ENCODE assay signal across 8 cellular contexts in the genomic region with DNA sequence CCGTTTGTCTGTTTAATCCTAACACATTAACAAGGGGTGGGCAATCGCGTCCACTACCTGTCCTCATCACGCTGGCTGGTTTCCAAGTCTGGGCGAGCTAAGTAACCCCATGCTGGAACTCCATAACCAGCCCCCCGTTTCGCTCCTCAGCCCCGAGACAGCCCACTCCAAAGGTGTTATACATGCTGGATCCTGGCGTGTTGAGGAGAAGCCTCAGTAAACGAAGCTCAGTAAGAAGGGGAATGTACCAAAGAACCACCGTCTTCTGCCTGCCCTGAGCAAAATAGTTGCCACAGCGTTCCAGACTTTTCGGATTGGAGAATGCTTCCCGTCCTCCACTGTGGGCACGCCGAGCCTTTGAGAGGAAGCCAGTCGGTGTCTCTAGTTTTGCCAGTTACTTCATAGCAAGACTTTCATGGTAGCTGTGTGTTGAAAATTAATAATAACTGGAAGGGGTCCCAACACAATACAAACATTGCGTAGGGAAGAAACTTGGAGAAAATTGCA. TPM values are rescaled to one million over a fixed set of nuclear protein-coding genes. Genes with fewer than 3 reads are reported as not detected.
A peak's percentile ranks its signal among the peaks of the same experiment; 100 is the strongest.
DNase-seq lines count a peak whose midpoint lies in the region; ATAC-seq and TF ChIP-seq lines count a peak whose summit lies in the region.

No MANE protein-coding gene starts in this region.

- H3K4me3 Mint-ChIP-seq in progenitor cell of endocrine pancreas (ENCODE audit: low read depth): peak overlapping the region; percentile 59

- no peaks in the 10 kb centered on the region for H3K9me3 Mint-ChIP-seq in progenitor cell of endocrine pancreas (ENCODE audit: low read depth)

- no peak for TF ChIP-seq CTCF in GM12875 (IDR thresholded peaks at IDR 0.05; ENCODE audit: borderline replicate concordance, insufficient read depth, low read depth, low read length)
- TF ChIP-seq CTCF in SU-DHL-6 (IDR thresholded peaks at IDR 0.05; ENCODE audit: insufficient read depth, low read length, poor library complexity, severe bottlenecking): no peak
- no peak for TF ChIP-seq CTCF in fibroblast of pulmonary artery (IDR thresholded peaks at IDR 0.05; ENCODE audit: low read length, missing control alignments)
- TF ChIP-seq CTCF in progenitor cell of endocrine pancreas (IDR thresholded peaks at IDR 0.05; ENCODE audit: unreplicated experiment): no peak

- peak overlapping the region; percentile 91 for H3K27ac Mint-ChIP-seq in progenitor cell of endocrine pancreas

- no peak for ATAC-seq in left colon
- no peak for ATAC-seq in GM21528 (IDR thresholded peaks at IDR 0.05; ENCODE audit: low FRiP score, unreplicated experiment)

- H3K36me3 ChIP-seq in SU-DHL-6 (ENCODE audit: low read length): no peaks in the 10 kb centered on the region

- H3K36me3 Mint-ChIP-seq in progenitor cell of endocrine pancreas (ENCODE audit: insufficient read depth): peaks cover under 1% of the 10 kb centered on the region

- H3K4me1 Mint-ChIP-seq in progenitor cell of endocrine pancreas (ENCODE audit: low read depth): peaks cover 26% of the 10 kb centered on the region

- peak overlapping the region; percentile 59 for H3K9ac ChIP-seq in SU-DHL-6 (ENCODE audit: low read length)

- intact Hi-C loops in left colon (cut with DNase I, micrococcal nuclease): no loop called here

- H3K4me2 ChIP-seq in SU-DHL-6 (ENCODE audit: low read depth, low read length, poor library complexity, severe bottlenecking): peak overlapping the region; percentile 63

- peaks cover 41% of the 10 kb centered on the region for H3K79me2 ChIP-seq in SU-DHL-6 (ENCODE audit: insufficient read depth, low read length)

- H3K4me3 ChIP-seq in GM12875 (ENCODE audit: low read depth, low read length): peak overlapping the region; percentile 79
- peak overlapping the region; percentile 44 for H3K4me3 ChIP-seq in SU-DHL-6 (ENCODE audit: insufficient read depth, low read length, poor library complexity, severe bottlenecking)
- H3K4me3 ChIP-seq in fibroblast of pulmonary artery (replicated peaks; ENCODE audit: low read depth, low read length): peak overlapping the region; percentile 43

- H3K27me3 ChIP-seq in SU-DHL-6 (ENCODE audit: low read length): no peaks in the 10 kb centered on the region

- H3K27ac ChIP-seq in SU-DHL-6 (ENCODE audit: low read depth, low read length): peak overlapping the region; percentile 64

- no peaks in the 10 kb centered on the region for H3K9me3 ChIP-seq in SU-DHL-6 (ENCODE audit: insufficient read depth, low read length)

- no peaks in the 10 kb centered on the region for H3K9me2 ChIP-seq in SU-DHL-6 (replicated peaks; ENCODE audit: insufficient read depth, low read length)

- H4K20me1 ChIP-seq in SU-DHL-6 (ENCODE audit: low read depth, low read length): no peaks in the 10 kb centered on the region

- peak overlapping the region; percentile 72 for H2AFZ ChIP-seq in SU-DHL-6 (ENCODE audit: low read depth, low read length, severe bottlenecking)

- no peaks in the 10 kb centered on the region for H3K27me3 Mint-ChIP-seq in progenitor cell of endocrine pancreas

- peaks cover 6% of the 10 kb centered on the region for H3F3A ChIP-seq in SU-DHL-6 (ENCODE audit: insufficient read depth)

- DNase-seq in fibroblast of pulmonary artery (ENCODE audit: low read depth) (no peak), progenitor cell of endocrine pancreas (ENCODE audit: low spot score, unreplicated experiment) (no peak), left colon (no peak), AML-193 (lab: John Stamatoyannopoulos, UW) (no peak), foreskin melanocyte (no peak)

RNA-seq across cellular contexts. Expression of a gene that starts 16.1 kb away (rescaled TPM):
- not detected in 2 replicates for total RNA-seq in progenitor cell of endocrine pancreas
- total RNA-seq in left colon: not detected

RNA-seq across cellular contexts. Expression of a gene that starts 46.9 kb away (rescaled TPM):
- total RNA-seq in progenitor cell of endocrine pancreas (105 and 111 TPM in 2 replicates), left colon (10 to 100 TPM; 47.8 to 72.1 TPM)

RNA-seq across cellular contexts. Expression of a gene that starts 47.0 kb away (rescaled TPM):
- total RNA-seq in progenitor cell of endocrine pancreas (31.2 and 31.5 TPM in 2 replicates), left colon (10 to 100 TPM; 19.7 to 24.2 TPM)
